ENCODE assay signal across 8 cellular contexts in the genomic region with DNA sequence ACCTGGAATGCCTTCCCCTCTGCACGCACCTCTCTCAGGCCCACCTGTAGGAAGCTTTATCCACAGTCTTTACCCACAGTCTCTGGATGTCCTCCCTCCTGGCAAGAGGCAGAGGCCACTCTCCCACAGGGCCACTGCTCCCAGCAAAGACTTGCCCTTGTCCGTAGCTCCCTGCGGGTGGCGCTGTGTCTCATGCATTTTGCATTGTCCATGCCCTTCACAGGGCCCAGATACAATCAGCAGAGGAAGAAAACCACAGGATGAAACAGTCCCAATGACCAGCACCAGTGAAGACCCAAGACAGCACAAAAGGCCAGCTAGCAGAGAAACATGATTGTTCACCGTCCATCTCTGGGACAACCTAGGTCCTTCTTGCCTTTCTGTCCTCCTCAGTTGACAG.
A peak's percentile ranks its signal among the peaks of the same experiment; 100 is the strongest.
DNase-seq lines count a peak whose midpoint lies in the region; ATAC-seq and TF ChIP-seq lines count a peak whose summit lies in the region.

No MANE protein-coding gene starts in this region.

- no peak overlapping the region for H3K4me3 ChIP-seq in AG09309 (ENCODE audit: control insufficient read depth, low read depth, low read length)

- TF ChIP-seq CTCF in AG09309 (IDR thresholded peaks at IDR 0.05; ENCODE audit: control insufficient read depth, insufficient read depth, low read depth, low read length, missing control alignments) (peak; percentile 18), GM12873 (IDR thresholded peaks at IDR 0.05; ENCODE audit: insufficient read depth, low read depth, low read length, missing control alignments) (peak; percentile 55)

- ATAC-seq in HG03108 (IDR thresholded peaks at IDR 0.05; ENCODE audit: unreplicated experiment): no peak
- ATAC-seq in GM21529 (IDR thresholded peaks at IDR 0.05; ENCODE audit: unreplicated experiment): no peak

- DNase-seq in AG09309 (ENCODE audit: low read depth): no peak
- DNase-seq in SW480 (ENCODE audit: low spot score): peak; percentile 35
- peak; percentile 16 for DNase-seq in glomerular visceral epithelial cell (ENCODE audit: extremely low spot score)
- no peak for DNase-seq in SHP77 treated with DMSO at 0.1 percent for 48 hours (lab: John Stamatoyannopoulos, UW)
- no peak for DNase-seq in D341Med (ENCODE audit: low spot score)

Comparison
In these comparisons a context has a peak if more than half of its experiments do, and no peak if none do; other contexts are left out.
1. DNase-seq: peak in SW480 (single experiment) and glomerular visceral epithelial cell (single experiment); none in AG09309 (single experiment), SHP77 treated with DMSO at 0.1 percent for 48 hours (single experiment) and D341Med (single experiment).